15 cellular contexts compared by ENCODE assay signal in the genomic region with DNA sequence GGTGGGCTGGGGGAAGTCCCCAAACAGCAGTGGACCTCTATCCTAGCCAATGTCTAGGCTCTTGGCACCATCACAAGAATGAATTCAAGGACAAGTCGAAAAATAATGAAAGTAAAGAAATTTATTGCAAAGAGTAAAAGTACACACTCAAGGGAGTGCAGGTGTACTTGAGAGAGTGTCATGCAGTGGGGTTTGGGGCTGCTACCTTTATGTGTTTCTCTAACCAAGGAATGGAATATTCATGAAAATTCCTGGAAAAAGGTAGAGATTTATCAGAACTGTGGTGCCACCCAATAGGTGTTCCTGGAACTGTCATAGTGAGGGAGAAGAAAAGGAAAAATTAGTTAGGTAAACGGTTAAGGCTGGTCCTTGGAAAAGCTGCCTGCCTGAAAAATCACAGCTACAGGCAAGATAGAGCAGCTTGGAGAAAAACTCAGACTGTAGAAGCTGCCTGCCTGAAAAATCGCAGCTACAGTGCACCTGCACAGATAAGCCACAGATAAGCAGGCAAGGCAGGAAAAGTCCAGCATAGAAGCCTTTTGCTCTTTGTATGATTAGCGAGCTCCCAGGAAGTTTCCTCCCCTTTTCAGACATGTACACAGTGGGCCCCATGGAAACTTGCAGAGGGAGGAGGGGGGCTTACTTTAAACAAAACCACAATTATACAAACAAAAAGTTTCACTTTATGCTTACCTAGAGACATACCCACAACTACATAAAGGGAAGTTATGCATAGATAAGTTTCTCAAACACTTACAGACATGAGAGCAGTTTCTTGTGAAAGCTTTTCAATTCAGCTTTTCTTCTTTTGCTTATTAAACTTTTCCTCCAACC.
DNase-seq lines count a peak whose midpoint lies in the region; ATAC-seq, FAIRE-seq and TF ChIP-seq lines count a peak whose summit lies in the region.
"Had no signal": no experiment of that assay in that cellular context is flagged by ENCODE, and none has a peak within 500 bp of the region (broad histone marks: within the 10 kb centered on the region; RNA-seq: fewer than 3 reads in every experiment).

No MANE protein-coding gene starts in this region.

- H3K4me1 ChIP-seq in HepG2 (ENCODE audit: insufficient read depth, low read length) (peaks cover 20% of the 10 kb centered on the region), aorta (ENCODE audit: control insufficient read depth in 1 of 2, insufficient read depth in 2 of 2, low read length in 2 of 2) (no peaks in the 10 kb centered on the region)
- H3K4me1 ChIP-seq: gastrocnemius medialis had no signal

- no peak overlapping the region for H2AFZ ChIP-seq in HepG2 (ENCODE audit: low read length)

- H3K4me1 Mint-ChIP-seq in chondrocyte (ENCODE audit: low read depth): no peaks in the 10 kb centered on the region
- H3K4me1 Mint-ChIP-seq: memory B cell had no signal

- WGBS in HepG2 (ENCODE audit: low lambda C conversion rate): 5% methylated on average over 3 of the region's 4 CpGs
- WGBS in aorta, 2 donors: 70 to 74% methylated on average over 4 of the region's 4 CpGs

- in situ Hi-C loops in HepG2 (cut with HindIII; ENCODE audit: extremely low pct_ligation_motif_present, low pct_unique_long_range_greater_than_20kb): no loop called here

- no TSS peak for BruUV-seq in HepG2 (replicated peaks; lab: Mats Ljungman, UMichigan)

- H3K27me3 Mint-ChIP-seq in chondrocyte (ENCODE audit: low read depth): no peaks in the 10 kb centered on the region
- H3K27me3 Mint-ChIP-seq: activated T-cell treated with anti-CD3 and anti-CD28 coated beads, Interleukin-2, amount 50 U/mL, for 24 hours; memory B cell had no signal

- H3K79me2 ChIP-seq in HepG2 (ENCODE audit: insufficient read depth, low read length): no peaks in the 10 kb centered on the region

- intact Hi-C loops in HepG2 (cut with micrococcal nuclease; ENCODE audit: unreplicated experiment): loop anchor here (1.0 kb wide), 1 partner anchor 42 kb away; no protein-coding TSS in a partner anchor
- intact Hi-C loops in aorta (cut with DNase I): no loop called here

- ATAC-seq in GM18499 (IDR thresholded peaks at IDR 0.05; ENCODE audit: insufficient read depth, unreplicated experiment) (peak; percentile 85), GM21447 (IDR thresholded peaks at IDR 0.05; ENCODE audit: unreplicated experiment) (peak; percentile 77), HG03521 (IDR thresholded peaks at IDR 0.05; ENCODE audit: unreplicated experiment) (peak; percentile 69), HepG2 (peak; percentile 100), aorta (ENCODE audit: low FRiP score) (no peak)
- ATAC-seq: gastrocnemius medialis had no signal

- FAIRE-seq in HepG2 (lab: Jason Lieb, UNC): peak; percentile 95
- FAIRE-seq: D721Med had no signal

- H4K20me1 ChIP-seq in HepG2 (ENCODE audit: insufficient read depth, low read length): 0 out of 2 replicates have a peak, but pooled peaks cover 4% of the 10 kb centered on the region

- CTCF ChIA-PET in HepG2 (lab: Yijun Ruan, JAX; ENCODE audit: low intra/inter-chr PET ratio, low total read pairs): no interaction called here

- no peak for TF ChIP-seq RAD21 in HepG2 (CRISPR knock-in tag; IDR thresholded peaks at IDR 0.05)

- H3K9me3 Mint-ChIP-seq in chondrocyte (ENCODE audit: low read depth): peaks cover 10% of the 10 kb centered on the region
- H3K9me3 Mint-ChIP-seq: activated T-cell treated with anti-CD3 and anti-CD28 coated beads, Interleukin-2, amount 50 U/mL, for 24 hours had no signal

- no peak overlapping the region for H3K4me3 Mint-ChIP-seq in chondrocyte (ENCODE audit: unreplicated experiment)
- H3K4me3 Mint-ChIP-seq: activated T-cell treated with anti-CD3 and anti-CD28 coated beads, Interleukin-2, amount 50 U/mL, for 24 hours; memory B cell had no signal

- H3K27ac ChIP-seq in HepG2 (ENCODE audit: extremely low read length, insufficient read depth, low read length) (peak overlapping the region; percentile 57), aorta (ENCODE audit: low read depth in 1 of 2, low read length in 2 of 2) (no peak overlapping the region)
- H3K27ac ChIP-seq: gastrocnemius medialis, skin epidermis had no signal

- peak overlapping the region; percentile 57 for H3K4me2 ChIP-seq in HepG2 (ENCODE audit: low read depth, low read length)

- no peak overlapping the region for H3K27ac Mint-ChIP-seq in chondrocyte (ENCODE audit: unreplicated experiment)
- H3K27ac Mint-ChIP-seq: activated T-cell treated with anti-CD3 and anti-CD28 coated beads, Interleukin-2, amount 50 U/mL, for 24 hours; memory B cell had no signal

- peak; percentile 95 for DNase-seq in HepG2 (ENCODE audit: low spot score)
- DNase-seq in aorta: no peak
- no peak for DNase-seq in chondrocyte (ENCODE audit: low spot score)
- DNase-seq in H7: no peak
- DNase-seq in retina: no peak
- DNase-seq: activated T-cell treated with anti-CD3 and anti-CD28 coated beads, Interleukin-2, amount 50 U/mL, for 24 hours; gastrocnemius medialis; NCI-H510A; T-helper 1 cell had no signal

- POLR2A ChIA-PET in HepG2 (lab: Yijun Ruan, JAX): no interaction called here

- no peak for TF ChIP-seq POLR2A in HepG2 (IDR thresholded peaks at IDR 0.05; ENCODE audit: insufficient read depth in 1 of 2, low read depth in 2 of 2, low read length in 2 of 2)

- TF ChIP-seq EP300 in HepG2 (IDR thresholded peaks at IDR 0.05; ENCODE audit: low read depth in 2 of 2, low read length in 2 of 2) (peak in 1 of 2 experiments; percentile 92; a peak in 2 of 4 replicates), HepG2 (CRISPR knock-in tag; IDR thresholded peaks at IDR 0.05; ENCODE audit: borderline replicate concordance) (peak; percentile 69)

- TF ChIP-seq CTCF in HepG2 (CRISPR knock-in tag; IDR thresholded peaks at IDR 0.05) (no peak), chondrocyte (IDR thresholded peaks at IDR 0.05) (no peak)

- H3K9me3 ChIP-seq in HepG2 (ENCODE audit: low read length): no peaks in the 10 kb centered on the region
- H3K9me3 ChIP-seq in aorta (ENCODE audit: control insufficient read depth, low read length): peaks cover 2% of the 10 kb centered on the region
- H3K9me3 ChIP-seq: gastrocnemius medialis had no signal

- peaks cover 19% of the 10 kb centered on the region for H3K36me3 Mint-ChIP-seq in chondrocyte (ENCODE audit: low read depth)

- H3K27me3 ChIP-seq in HepG2 (ENCODE audit: control insufficient read depth in 1 of 2, insufficient read depth in 2 of 2, low read length in 2 of 2) (no peaks in the 10 kb centered on the region), aorta (ENCODE audit: control insufficient read depth in 1 of 2, insufficient read depth in 2 of 2, low read length in 1 of 2) (no peaks in the 10 kb centered on the region), H7 (ENCODE audit: control insufficient read depth, insufficient read depth, low read length) (no peaks in the 10 kb centered on the region)
- H3K27me3 ChIP-seq: gastrocnemius medialis had no signal

- H3K9ac ChIP-seq in HepG2 (ENCODE audit: insufficient read depth, low read depth, low read length): no peak overlapping the region; the same call in 1 of the 2 replicates

- peak overlapping the region in 1 of 3 experiments; percentile 14; a peak in 1 of 6 replicates for H3K4me3 ChIP-seq in HepG2 (replicated peaks in 1 of 3; ENCODE audit: insufficient read depth in 1 of 3, low read depth in 2 of 3, low read length in 3 of 3)
- no peak overlapping the region for H3K4me3 ChIP-seq in aorta (ENCODE audit: low read length in 2 of 2)
- H3K4me3 ChIP-seq in H7 (ENCODE audit: insufficient read depth, low read depth, low read length): no peak overlapping the region
- H3K4me3 ChIP-seq: gastrocnemius medialis, skin epidermis had no signal

- no peaks in the 10 kb centered on the region for H3K36me3 ChIP-seq in HepG2 (replicated peaks in 1 of 2; ENCODE audit: control insufficient read depth in 1 of 2, insufficient read depth in 2 of 2, low read length in 2 of 2)
- peaks cover 0 to 1% of the 10 kb centered on the region in 2 donors for H3K36me3 ChIP-seq in aorta (ENCODE audit: control insufficient read depth in 1 of 2, insufficient read depth in 2 of 2, low read length in 1 of 2)
- H3K36me3 ChIP-seq in H7 (replicated peaks; ENCODE audit: control insufficient read depth, insufficient read depth, low read length): no peaks in the 10 kb centered on the region; the same call in none of the 2 replicates

TF ChIP-seq in HepG2, 621 proteins besides CTCF, POLR2A, EP300 and RAD21 (continues in another document):
- TF ChIP-seq HNF4A (CRISPR knock-in tag; IDR thresholded peaks at IDR 0.05) (peak; percentile 78), PHF21A (CRISPR knock-in tag; IDR thresholded peaks at IDR 0.05) (peak; percentile 81), ZNF644 (CRISPR knock-in tag; IDR thresholded peaks at IDR 0.05; ENCODE audit: low read depth) (0 out of 2 replicates have a peak, but pooled peaks have one; percentile 22), GZF1 (CRISPR knock-in tag; IDR thresholded peaks at IDR 0.05) (no peak), XRCC5 (optimal IDR thresholded peaks at IDR 0.05; ENCODE audit: low read length) (peak; percentile 43), AFF4 (CRISPR knock-in tag; IDR thresholded peaks at IDR 0.05) (no peak)
